Comparison of ENCODE assay signal across 20 cellular contexts in the genomic region with DNA sequence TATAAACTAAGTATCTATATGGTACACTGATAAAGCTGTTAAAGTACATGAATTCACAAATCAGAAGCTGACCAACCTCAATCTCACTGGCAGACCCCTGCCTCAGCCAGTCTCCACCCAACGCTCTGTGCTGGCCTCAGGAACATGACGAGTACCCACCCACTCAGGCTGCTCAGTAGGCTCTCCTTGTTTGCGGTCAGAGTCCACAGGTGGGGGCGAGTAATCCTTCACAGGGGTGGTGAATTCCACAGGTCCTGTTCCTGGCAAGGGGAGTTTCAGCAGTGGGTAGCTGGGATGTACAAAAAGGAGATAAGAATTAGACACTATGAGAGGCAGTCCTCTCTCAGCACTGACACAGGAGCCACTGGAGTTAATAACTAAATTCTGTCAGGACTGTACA. TPM values are rescaled to one million over a fixed set of nuclear protein-coding genes. Genes with fewer than 3 reads are reported as not detected.
DNase-seq lines count a peak whose midpoint lies in the region; ATAC-seq and TF ChIP-seq lines count a peak whose summit lies in the region.
"Had no signal": no experiment of that assay in that cellular context is flagged by ENCODE, and none has a peak within 500 bp of the region (broad histone marks: within the 10 kb centered on the region; RNA-seq: fewer than 3 reads in every experiment).

No MANE protein-coding gene starts in this region.

- TF ChIP-seq CTCF in cardiac muscle cell (IDR thresholded peaks at IDR 0.05; ENCODE audit: low read depth, low read length) (no peak), right atrium auricular region (IDR thresholded peaks at IDR 0.05) (no peak), osteocyte (IDR thresholded peaks at IDR 0.05) (no peak), esophagus muscularis mucosa (IDR thresholded peaks at IDR 0.05) (no peak)

- H3K9me3 Mint-ChIP-seq in osteocyte (ENCODE audit: unreplicated experiment) = no peaks in the 10 kb centered on the region
- H3K9me3 Mint-ChIP-seq: CD4-positive, alpha-beta T cell; H9; IgD-negative memory B cell had no signal

- no peak overlapping the region for H3K27ac Mint-ChIP-seq in osteocyte (ENCODE audit: unreplicated experiment)
- H3K27ac Mint-ChIP-seq: CD4-positive, alpha-beta T cell; IgD-negative memory B cell had no signal

- TF ChIP-seq POLR2A in esophagus muscularis mucosa (IDR thresholded peaks at IDR 0.05; ENCODE audit: low read depth) = no peak

- TF ChIP-seq EP300 in esophagus muscularis mucosa (IDR thresholded peaks at IDR 0.05) = no peak

- H3K27me3 ChIP-seq in cardiac muscle cell (no peaks in the 10 kb centered on the region), right atrium auricular region (no peaks in the 10 kb centered on the region), esophagus muscularis mucosa (no peaks in the 10 kb centered on the region)
- H3K27me3 ChIP-seq: BE2C had no signal

- no peaks in the 10 kb centered on the region for H3K4me1 Mint-ChIP-seq in osteocyte (ENCODE audit: unreplicated experiment)

- WGBS in esophagus muscularis mucosa = 96% methylated on average over 4 of the region's 4 CpGs

- no peaks in the 10 kb centered on the region for H3K27me3 Mint-ChIP-seq in osteocyte (ENCODE audit: unreplicated experiment)
- H3K27me3 Mint-ChIP-seq: CD4-positive, alpha-beta T cell; IgD-negative memory B cell had no signal

- intact Hi-C loops in esophagus muscularis mucosa (cut with DNase I) = no loop called here

- H3K4me1 ChIP-seq in cardiac muscle cell (ENCODE audit: low read depth) (peaks cover 18% of the 10 kb centered on the region), right atrium auricular region (no peaks in the 10 kb centered on the region), esophagus muscularis mucosa (no peaks in the 10 kb centered on the region)
- H3K4me1 ChIP-seq: BE2C had no signal

- no peak overlapping the region for H3K4me3 Mint-ChIP-seq in osteocyte (ENCODE audit: unreplicated experiment)
- H3K4me3 Mint-ChIP-seq: CD4-positive, alpha-beta T cell; H9; IgD-negative memory B cell had no signal

- ATAC-seq in left lobe of liver = peak; percentile 80

- no peaks in the 10 kb centered on the region for H3K9me3 ChIP-seq in cardiac muscle cell (ENCODE audit: low read depth)
- no peaks in the 10 kb centered on the region for H3K9me3 ChIP-seq in right atrium auricular region
- H3K9me3 ChIP-seq in esophagus muscularis mucosa = no peaks in the 10 kb centered on the region
- H3K9me3 ChIP-seq: BE2C had no signal

- H3K36me3 ChIP-seq in cardiac muscle cell = peaks cover 24% of the 10 kb centered on the region
- peaks cover 37% of the 10 kb centered on the region for H3K36me3 ChIP-seq in right atrium auricular region
- peaks cover 24 to 83% (median 67%) of the 10 kb centered on the region in 4 donors for H3K36me3 ChIP-seq in esophagus muscularis mucosa
- H3K36me3 ChIP-seq: BE2C had no signal

- DNase-seq in cardiac muscle cell (ENCODE audit: low read depth in 1 of 2, low spot score in 1 of 2) = no peak
- DNase-seq in right atrium auricular region (ENCODE audit: low spot score) = no peak
- peak; percentile 69 for DNase-seq in left lobe of liver (ENCODE audit: low spot score)
- peak; percentile 56 for DNase-seq in osteocyte (ENCODE audit: extremely low spot score, unreplicated experiment)
- DNase-seq in AG20443 (ENCODE audit: low spot score) = no peak
- DNase-seq in activated effector memory CD4-positive, alpha-beta T cell treated with Interleukin-2 at 50 U/mL for 16 hours = no peak
- no peak for DNase-seq in esophagus muscularis mucosa (ENCODE audit: extremely low spot score)
- DNase-seq: BE2C; CD4-positive, alpha-beta T cell; DMS153; GDM1; H9; Karpas-422; NCI-H1417 treated with DMSO at 0.1 percent for 48 hours; NCI-H187 treated with DMSO at 0.1 percent for 48 hours; NCI-H345; NCI-H524 treated with DMSO at 0.1 percent for 48 hours; PC-9 had no signal

- H3K27ac ChIP-seq in cardiac muscle cell (peak overlapping the region; percentile 10), right atrium auricular region (no peak overlapping the region), esophagus muscularis mucosa (replicated peaks in 1 of 4) (no peak overlapping the region)
- H3K27ac ChIP-seq: RWPE1 had no signal

- H3K36me3 Mint-ChIP-seq in osteocyte (ENCODE audit: unreplicated experiment) = peaks cover 34% of the 10 kb centered on the region

- no peak overlapping the region for H3K4me3 ChIP-seq in cardiac muscle cell
- no peak overlapping the region for H3K4me3 ChIP-seq in right atrium auricular region
- H3K4me3 ChIP-seq in esophagus muscularis mucosa = no peak overlapping the region
- H3K4me3 ChIP-seq: PC-9 had no signal

RNA-seq across cellular contexts. Expression of a gene that starts 40.9 kb away (rescaled TPM):
- total RNA-seq in cardiac muscle cell = 124 and 140 TPM in 2 replicates
- polyA plus RNA-seq in cardiac muscle cell = 87.6 and 104 TPM in 2 replicates
- 10 to 100 TPM; 46.5 to 57.3 TPM for total RNA-seq in right atrium auricular region
- 92.3 TPM for total RNA-seq in left lobe of liver
- 76.4 and 86.7 TPM in 2 replicates for total RNA-seq in osteocyte
- total RNA-seq in esophagus muscularis mucosa = 100 to 1,000 TPM in 1 of 4 donors, 10 to 100 TPM in 3; 67.6 to 104 (median 79.9) TPM

RNA-seq across cellular contexts. Expression of a gene that starts 54.0 kb away (rescaled TPM):
- total RNA-seq in cardiac muscle cell (10.7 and 18.7 TPM in 2 replicates), right atrium auricular region (10 to 100 TPM; 13.7 to 18.8 TPM), left lobe of liver (20.4 TPM), osteocyte (57.7 and 60.8 TPM in 2 replicates), esophagus muscularis mucosa (100 to 1,000 TPM in 1 of 4 donors, 10 to 100 TPM in 3; 16.9 to 156 (median 26.3) TPM)
- 17.1 and 17.4 TPM in 2 replicates for polyA plus RNA-seq in cardiac muscle cell

Comparison
In these comparisons a context has a peak if more than half of its experiments do, and no peak if none do; other contexts are left out.
1. DNase-seq: peak in left lobe of liver (single experiment) and osteocyte (single experiment); none in cardiac muscle cell (0 of 2), right atrium auricular region (single experiment), AG20443 (single experiment), activated effector memory CD4-positive, alpha-beta T cell treated with Interleukin-2 at 50 U/mL for 16 hours (single experiment) and esophagus muscularis mucosa (single experiment).